Comparison of ENCODE assay signal across 28 cellular contexts in the genomic region with DNA sequence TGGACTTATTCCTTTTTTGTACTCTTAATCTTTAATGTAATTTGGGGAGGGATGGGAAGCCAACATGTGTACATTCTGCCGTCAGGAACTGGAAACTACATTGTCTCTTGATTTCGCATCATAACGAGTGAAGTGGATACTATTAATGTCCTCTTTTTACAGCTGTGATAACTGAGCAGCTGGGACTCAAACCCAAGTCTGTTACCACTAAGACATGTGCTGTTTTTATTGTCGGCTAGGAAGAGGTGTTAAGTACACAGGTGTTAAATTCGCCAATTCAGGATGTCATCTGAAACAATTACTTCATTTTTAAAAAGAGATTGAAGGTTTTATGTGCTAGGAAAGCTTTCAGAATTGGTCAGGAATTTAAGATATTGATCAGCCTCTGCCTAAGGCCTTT.
DNase-seq lines count a peak whose midpoint lies in the region; ATAC-seq and TF ChIP-seq lines count a peak whose summit lies in the region.
"Had no signal": no experiment of that assay in that cellular context is flagged by ENCODE, and none has a peak within 500 bp of the region (broad histone marks: within the 10 kb centered on the region; RNA-seq: fewer than 3 reads in every experiment).

No MANE protein-coding gene starts in this region.

- H3K4me3 Mint-ChIP-seq in memory B cell = no peak overlapping the region
- H3K4me3 Mint-ChIP-seq: activated naive CD4-positive, alpha-beta T cell treated with anti-CD3 and anti-CD28 coated beads for 36 hours; activated T-cell treated with anti-CD3 and anti-CD28 coated beads, Interleukin-2, amount 50 U/mL, for 24 hours; mesothelial cell of epicardium; nephron progenitor cell; T-helper 2 cell treated with Interferon-gamma antibody and Interleukin-4, amounts not matched to agents 5 μg/mL and 100 μg/mL, for 36 hours; type B pancreatic cell had no signal

- H3K4me3 ChIP-seq in BLaER1 treated with 17β-estradiol and CSF1 and Interleukin-3, amounts not matched to agents 10 nM and 100 nM = no peak overlapping the region
- no peak overlapping the region; a peak in 1 of 4 replicates for H3K4me3 ChIP-seq in DND-41 (ENCODE audit: low read depth in 1 of 2, low read length in 2 of 2)
- H3K4me3 ChIP-seq in OCI-LY1 (ENCODE audit: low read depth, low read length, poor library complexity, severe bottlenecking) = no peak overlapping the region
- H3K4me3 ChIP-seq: colonic mucosa, PC-9, smooth muscle cell had no signal

- no peaks in the 10 kb centered on the region for H3F3A ChIP-seq in OCI-LY1 (ENCODE audit: insufficient read depth, low read length)

- H3K4me1 ChIP-seq in BLaER1 treated with 17β-estradiol and CSF1 and Interleukin-3, amounts not matched to agents 10 nM and 100 nM = peaks cover 15 to 46% (median 31%) of the 10 kb centered on the region in 10 experiments
- H3K4me1 ChIP-seq in DND-41 (ENCODE audit: insufficient read depth, low read length) (peaks cover 48% of the 10 kb centered on the region), OCI-LY1 (ENCODE audit: insufficient read depth, low read length, severe bottlenecking) (peaks cover 45% of the 10 kb centered on the region)

- DNase-seq in DND-41 = no peak
- no peak for DNase-seq in memory B cell (ENCODE audit: low spot score in 2 of 2)
- no peak for DNase-seq in 8988T
- no peak for DNase-seq in GM10248 (ENCODE audit: extremely low spot score)
- no peak for DNase-seq in posterior cingulate gyrus
- DNase-seq: activated CD4-positive, alpha-beta T cell treated with anti-CD3 and anti-CD28 coated beads for 4 hours; activated naive CD4-positive, alpha-beta T cell treated with anti-CD3 and anti-CD28 coated beads for 36 hours; activated T-cell treated with anti-CD3 and anti-CD28 coated beads, Interleukin-2, amount 50 U/mL, for 24 hours; colonic mucosa; effector memory CD4-positive, alpha-beta T cell; EL; erythroblast; H7; kidney; NCI-H2081; NCI-H446; nephron progenitor cell; PC-9; retina; stimulated activated CD4-positive, alpha-beta T cell treated with anti-CD3 and anti-CD28 coated beads, Interleukin-1b, Interleukin-23, amount 100 ng/mL, for 48 hours had no signal

- H3K27me3 ChIP-seq in BLaER1 treated with 17β-estradiol and CSF1 and Interleukin-3, amounts not matched to agents 10 nM and 100 nM = no peaks in the 10 kb centered on the region
- H3K27me3 ChIP-seq in DND-41 (ENCODE audit: insufficient read depth, low read length, poor library complexity) (no peaks in the 10 kb centered on the region), OCI-LY1 (ENCODE audit: insufficient read depth, low read length) (no peaks in the 10 kb centered on the region)
- H3K27me3 ChIP-seq: colonic mucosa had no signal

- H3K27ac Mint-ChIP-seq in memory B cell = peak overlapping the region; percentile 14
- H3K27ac Mint-ChIP-seq: activated naive CD4-positive, alpha-beta T cell treated with anti-CD3 and anti-CD28 coated beads for 36 hours; activated T-cell treated with anti-CD3 and anti-CD28 coated beads, Interleukin-2, amount 50 U/mL, for 24 hours; mesothelial cell of epicardium; nephron progenitor cell; T-helper 2 cell treated with Interferon-gamma antibody and Interleukin-4, amounts not matched to agents 5 μg/mL and 100 μg/mL, for 36 hours; type B pancreatic cell had no signal

- intact Hi-C loops in posterior cingulate gyrus (cut with DNase I) = no loop called here

- POLR2A ChIA-PET in GM10248 (lab: Yijun Ruan, JAX) = interaction anchor here (0.6 kb wide), 1 partner anchor 10 kb away, joined by 8 read pairs; no protein-coding TSS in a partner anchor

- ATAC-seq in DND-41 (ENCODE audit: insufficient read depth, low read depth) (no peak), memory B cell (ENCODE audit: low read depth) (no peak)
- ATAC-seq: Right ventricle myocardium inferior had no signal

- H2AFZ ChIP-seq in DND-41 (ENCODE audit: low read depth, low read length) (no peak overlapping the region), OCI-LY1 (ENCODE audit: low read length) (no peak overlapping the region)
- H2AFZ ChIP-seq: PC-9 had no signal

- no peak overlapping the region for H3K9ac ChIP-seq in BLaER1 treated with 17β-estradiol and CSF1 and Interleukin-3, amounts not matched to agents 10 nM and 100 nM
- H3K9ac ChIP-seq in DND-41 (ENCODE audit: low read depth, low read length) (no peak overlapping the region), OCI-LY1 (ENCODE audit: low read length) (no peak overlapping the region)

- H3K9me3 ChIP-seq in BLaER1 treated with 17β-estradiol and CSF1 and Interleukin-3, amounts not matched to agents 10 nM and 100 nM (replicated peaks in 1 of 11) = no peaks in the 10 kb centered on the region
- H3K9me3 ChIP-seq in DND-41 (ENCODE audit: insufficient read depth, low read length, severe bottlenecking) (no peaks in the 10 kb centered on the region), OCI-LY1 (ENCODE audit: low read length) (no peaks in the 10 kb centered on the region)
- H3K9me3 ChIP-seq: colonic mucosa had no signal

- H3K9me2 ChIP-seq in OCI-LY1 (ENCODE audit: low read depth, low read length) = no peaks in the 10 kb centered on the region

- H3K36me3 Mint-ChIP-seq in memory B cell = peaks cover 12% of the 10 kb centered on the region

- H3K27ac ChIP-seq in BLaER1 treated with 17β-estradiol and CSF1 and Interleukin-3, amounts not matched to agents 10 nM and 100 nM = no peak overlapping the region
- H3K27ac ChIP-seq in DND-41 (ENCODE audit: low read length) (no peak overlapping the region; the same call in 1 of the 2 replicates), OCI-LY1 (ENCODE audit: low read depth, low read length, poor library complexity, severe bottlenecking) (no peak overlapping the region)
- H3K27ac ChIP-seq: C4-2B, colonic mucosa, PC-9 had no signal

- H3K79me2 ChIP-seq in DND-41 (ENCODE audit: insufficient read depth, low read length) (peaks cover 81% of the 10 kb centered on the region), OCI-LY1 (ENCODE audit: insufficient read depth, low read length) (peaks cover 36% of the 10 kb centered on the region)

- H3K36me3 ChIP-seq in BLaER1 treated with 17β-estradiol and CSF1 and Interleukin-3, amounts not matched to agents 10 nM and 100 nM = peaks cover 31 to 96% (median 55%) of the 10 kb centered on the region in 11 experiments
- H3K36me3 ChIP-seq in DND-41 (ENCODE audit: insufficient read depth, low read length) (peaks cover 83% of the 10 kb centered on the region), OCI-LY1 (ENCODE audit: insufficient read depth, low read length) (peaks cover 43% of the 10 kb centered on the region)
- H3K36me3 ChIP-seq: colonic mucosa had no signal

- H4K20me1 ChIP-seq in BLaER1 treated with 17β-estradiol and CSF1 and Interleukin-3, amounts not matched to agents 10 nM and 100 nM = peaks cover 0 to 65% (median 40%) of the 10 kb centered on the region in 11 experiments; a peak in 13 of 22 replicates
- H4K20me1 ChIP-seq in DND-41 (ENCODE audit: insufficient read depth, low read length) (peaks cover 27% of the 10 kb centered on the region; the same call in 1 of the 2 replicates), OCI-LY1 (ENCODE audit: insufficient read depth, low read length) (no peaks in the 10 kb centered on the region)

- H3K27me3 Mint-ChIP-seq in memory B cell = no peaks in the 10 kb centered on the region
- H3K27me3 Mint-ChIP-seq: activated T-cell treated with anti-CD3 and anti-CD28 coated beads, Interleukin-2, amount 50 U/mL, for 24 hours; type B pancreatic cell had no signal

- TF ChIP-seq CTCF in DND-41 (IDR thresholded peaks at IDR 0.05; ENCODE audit: borderline replicate concordance, extremely low read depth, low read length, poor library complexity, severe bottlenecking) = no peak
- no peak for TF ChIP-seq CTCF in OCI-LY1 (IDR thresholded peaks at IDR 0.05; ENCODE audit: low read length)
- TF ChIP-seq CTCF in GM10248 (IDR thresholded peaks at IDR 0.05; ENCODE audit: control extremely low read depth, extremely low read depth, low read depth, missing control alignments) = no peak

- peaks cover 24% of the 10 kb centered on the region for H3K4me1 Mint-ChIP-seq in memory B cell

- CTCF ChIA-PET in GM10248 (lab: Yijun Ruan, JAX) = interaction anchor here (0.8 to 2.9 kb wide), 4 partner anchors 13 to 111 kb away, joined by 3 to 11 read pairs (median 5); no protein-coding TSS in a partner anchor

- no peaks in the 10 kb centered on the region for H3K9me3 Mint-ChIP-seq in memory B cell
- H3K9me3 Mint-ChIP-seq: activated naive CD4-positive, alpha-beta T cell treated with anti-CD3 and anti-CD28 coated beads for 36 hours; activated T-cell treated with anti-CD3 and anti-CD28 coated beads, Interleukin-2, amount 50 U/mL, for 24 hours; mesothelial cell of epicardium; nephron progenitor cell; T-helper 2 cell treated with Interferon-gamma antibody and Interleukin-4, amounts not matched to agents 5 μg/mL and 100 μg/mL, for 36 hours; type B pancreatic cell had no signal

- H3K4me2 ChIP-seq in BLaER1 treated with 17β-estradiol and CSF1 and Interleukin-3, amounts not matched to agents 10 nM and 100 nM = peak overlapping the region in 7 of 11 experiments; percentile 2 to 45 (median 20); a peak in 8 of 22 replicates
- peak overlapping the region; percentile 75; the same call in 1 of the 2 replicates for H3K4me2 ChIP-seq in DND-41 (ENCODE audit: insufficient read depth, low read length)
- peak overlapping the region; percentile 33; the same call in 1 of the 2 replicates for H3K4me2 ChIP-seq in OCI-LY1 (ENCODE audit: low read length)
- H3K4me2 ChIP-seq: PC-9, smooth muscle cell had no signal

Comparison
In these comparisons a context has a peak if more than half of its experiments do, and no peak if none do; other contexts are left out.
1. H3K4me2 ChIP-seq: peak in every context shown above with its lines; median percentile 75 in DND-41; 33 in OCI-LY1; 20 in BLaER1 treated with 17β-estradiol and CSF1 and Interleukin-3, amounts not matched to agents 10 nM and 100 nM.